8 cellular contexts compared by ENCODE assay signal in genomic region chr5:176060472-176061268, GRCh38.
DNase-seq lines count a peak whose midpoint lies in the region; ATAC-seq and TF ChIP-seq lines count a peak whose summit lies in the region.
"Not testable (repeated sequence)": the region's sequence is repeated elsewhere in the genome, so short reads cannot be mapped to it uniquely, and the experiment has no call there.

No MANE protein-coding gene starts in this region.

- H3K27me3 ChIP-seq in CD4-positive, alpha-beta T cell (ENCODE audit: control insufficient read depth, insufficient read depth, low read length); RWPE2 (ENCODE audit: insufficient read depth, poor library complexity, severe bottlenecking); body of pancreas; left ventricle myocardium inferior (ENCODE audit: low read depth): not testable (repeated sequence)

- H3K9me3 ChIP-seq in CD4-positive, alpha-beta T cell (ENCODE audit: control insufficient read depth, low read length); RWPE2 (ENCODE audit: severe bottlenecking); body of pancreas; left ventricle myocardium inferior (replicated peaks): not testable (repeated sequence)

- POLR2A ChIA-PET in CD4-positive, alpha-beta T cell (lab: Charles Lee); naive thymus-derived CD8-positive, alpha-beta T cell (lab: Charles Lee): not testable (repeated sequence)

- peak in 1 of 10 experiments; percentile 13 for DNase-seq in CD4-positive, alpha-beta T cell
- not testable (repeated sequence) for DNase-seq in RWPE2 (ENCODE audit: low spot score); left ventricle myocardium inferior; stimulated activated naive B cell treated with anti-CD40 and anti-IgM and Interleukin-4, amounts not matched to agents 10 μg/mL and 1 μg/mL and 100 μg/mL, for 72 hours
- DNase-seq in activated CD8-positive, alpha-beta memory T cell treated with anti-CD3 and anti-CD28 coated beads, Interleukin-2, amount 50 U/mL, for 48 hours, result peak; percentile 65
- peak in 3 of 4 donors; percentile 20 to 40 (median 38) for DNase-seq in body of pancreas
- DNase-seq in naive thymus-derived CD8-positive, alpha-beta T cell, result peak in 5 of 10 donors; percentile 17 to 54 (median 48)

- peak; percentile 95 for ATAC-seq in CD4-positive, alpha-beta T cell (ENCODE audit: poor library complexity)
- peak; percentile 62 for ATAC-seq in GM21423 (IDR thresholded peaks at IDR 0.05; ENCODE audit: unreplicated experiment)
- peak; percentile 86 for ATAC-seq in RWPE2 (ENCODE audit: low read depth)
- peak; percentile 85 for ATAC-seq in body of pancreas
- ATAC-seq in naive thymus-derived CD8-positive, alpha-beta T cell, result peak; percentile 95 to 97
- ATAC-seq in stimulated activated naive B cell treated with anti-CD40 and anti-IgM and Interleukin-4, amounts not matched to agents 10 μg/mL and 1 μg/mL and 100 μg/mL, for 72 hours (replicated peaks), result peak; percentile 85 to 92

- H3K4me1 ChIP-seq in RWPE2 (ENCODE audit: insufficient read depth, poor library complexity, severe bottlenecking); body of pancreas; left ventricle myocardium inferior: not testable (repeated sequence)

- intact Hi-C loops in CD4-positive, alpha-beta T cell (cut with DNase I, micrococcal nuclease); body of pancreas (cut with DNase I); left ventricle myocardium inferior (cut with micrococcal nuclease): not testable (repeated sequence)

- H3K9me3 Mint-ChIP-seq in CD4-positive, alpha-beta T cell; naive thymus-derived CD8-positive, alpha-beta T cell; stimulated activated naive B cell treated with anti-CD40 and anti-IgM and Interleukin-4, amounts not matched to agents 10 μg/mL and 1 μg/mL and 100 μg/mL, for 72 hours: not testable (repeated sequence)

- not testable (repeated sequence) for H3K4me1 Mint-ChIP-seq in CD4-positive, alpha-beta T cell (ENCODE audit: low read depth); naive thymus-derived CD8-positive, alpha-beta T cell; stimulated activated naive B cell treated with anti-CD40 and anti-IgM and Interleukin-4, amounts not matched to agents 10 μg/mL and 1 μg/mL and 100 μg/mL, for 72 hours

- H3K36me3 ChIP-seq in RWPE2 (ENCODE audit: low read depth); body of pancreas (replicated peaks in 1 of 2; ENCODE audit: insufficient read depth in 1 of 2, low read depth in 2 of 2); left ventricle myocardium inferior: not testable (repeated sequence)

- H3K27ac ChIP-seq in CD4-positive, alpha-beta T cell (ENCODE audit: low read depth, low read length); RWPE2 (ENCODE audit: poor library complexity, severe bottlenecking); body of pancreas; left ventricle myocardium inferior (replicated peaks): not testable (repeated sequence)

- H3K4me3 ChIP-seq in RWPE2 (ENCODE audit: severe bottlenecking); body of pancreas: not testable (repeated sequence)
- H3K4me3 ChIP-seq in left ventricle myocardium inferior, result peak overlapping the region; percentile 43

- TF ChIP-seq CTCF in CD4-positive, alpha-beta T cell (IDR thresholded peaks at IDR 0.05); RWPE2 (IDR thresholded peaks at IDR 0.05; ENCODE audit: poor library complexity, severe bottlenecking); body of pancreas (IDR thresholded peaks at IDR 0.05); left ventricle myocardium inferior (IDR thresholded peaks at IDR 0.05; ENCODE audit: borderline replicate concordance): not testable (repeated sequence)

- 0% methylated on average over 15 of the region's 65 CpGs; no CpG with 5 or more reads in 1 of the 2 donors for WGBS in body of pancreas, 2 donors

- CTCF ChIA-PET in CD4-positive, alpha-beta T cell (lab: Charles Lee), result not testable (repeated sequence)

- not testable (repeated sequence) for H3K4me3 Mint-ChIP-seq in CD4-positive, alpha-beta T cell
- peak overlapping the region in 4 of 10 donors; percentile 30 to 48 (median 48) for H3K4me3 Mint-ChIP-seq in naive thymus-derived CD8-positive, alpha-beta T cell
- H3K4me3 Mint-ChIP-seq in stimulated activated naive B cell treated with anti-CD40 and anti-IgM and Interleukin-4, amounts not matched to agents 10 μg/mL and 1 μg/mL and 100 μg/mL, for 72 hours, result peak overlapping the region; percentile 52 to 65

- peak in 1 of 3 donors; percentile 17 for TF ChIP-seq POLR2A in body of pancreas (IDR thresholded peaks at IDR 0.05)

- H3K27me3 Mint-ChIP-seq in CD4-positive, alpha-beta T cell; naive thymus-derived CD8-positive, alpha-beta T cell; stimulated activated naive B cell treated with anti-CD40 and anti-IgM and Interleukin-4, amounts not matched to agents 10 μg/mL and 1 μg/mL and 100 μg/mL, for 72 hours: not testable (repeated sequence)

- not testable (repeated sequence) for H3K36me3 Mint-ChIP-seq in CD4-positive, alpha-beta T cell (ENCODE audit: low read depth); naive thymus-derived CD8-positive, alpha-beta T cell; stimulated activated naive B cell treated with anti-CD40 and anti-IgM and Interleukin-4, amounts not matched to agents 10 μg/mL and 1 μg/mL and 100 μg/mL, for 72 hours

- H3K27ac Mint-ChIP-seq in CD4-positive, alpha-beta T cell; naive thymus-derived CD8-positive, alpha-beta T cell; stimulated activated naive B cell treated with anti-CD40 and anti-IgM and Interleukin-4, amounts not matched to agents 10 μg/mL and 1 μg/mL and 100 μg/mL, for 72 hours: not testable (repeated sequence)
